ENCODE assay signal across 25 cellular contexts in the genomic region with DNA sequence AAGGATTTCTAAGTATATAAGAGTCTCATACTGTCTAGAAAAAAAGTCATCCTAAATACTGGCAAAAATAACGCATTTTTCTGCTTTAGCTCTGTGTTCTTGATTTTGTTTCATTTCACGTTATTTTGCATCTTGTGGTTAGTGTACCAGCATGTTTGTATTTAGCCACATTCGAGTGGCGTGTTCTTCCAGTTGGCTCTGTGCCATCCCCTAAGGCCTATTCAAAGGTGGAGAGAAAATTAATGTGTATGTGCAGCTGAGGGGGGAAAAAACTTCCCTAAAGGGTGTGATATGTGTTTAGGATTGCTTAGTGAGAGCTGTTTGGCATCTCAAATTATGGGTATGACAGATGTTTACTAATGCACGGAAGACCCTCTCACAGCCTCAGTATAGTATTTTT.
DNase-seq lines count a peak whose midpoint lies in the region; ATAC-seq and TF ChIP-seq lines count a peak whose summit lies in the region.
"Had no signal": no experiment of that assay in that cellular context is flagged by ENCODE, and none has a peak within 500 bp of the region (broad histone marks: within the 10 kb centered on the region; RNA-seq: fewer than 3 reads in every experiment).

No MANE protein-coding gene starts in this region.

- DNase-seq in NCI-H2196 (lab: John Stamatoyannopoulos, UW; ENCODE audit: unreplicated experiment): peak; percentile 33
- no peak for DNase-seq in NCI-H2196 treated with DMSO at 0.1 percent for 48 hours (lab: John Stamatoyannopoulos, UW; ENCODE audit: unreplicated experiment)
- DNase-seq in NCI-H1105 (lab: John Stamatoyannopoulos, UW): peak; percentile 74
- DNase-seq in RWPE1 (ENCODE audit: low spot score): peak; percentile 13
- no peak for DNase-seq in nephron progenitor cell
- no peak for DNase-seq in cortex of kidney (lab: John Stamatoyannopoulos, UW)
- DNase-seq in stimulated activated CD4-positive, alpha-beta T cell treated with anti-CD3 and anti-CD28 coated beads, Interleukin-4, amount 100 ng/mL, for 1 hour: no peak
- DNase-seq: activated CD4-positive, alpha-beta T cell treated with anti-CD3 and anti-CD28 coated beads, Interleukin-2, amount 50 U/mL, for 1 hour; activated naive CD4-positive, alpha-beta T cell; aorta; CD4-positive, CD25-positive, alpha-beta regulatory T cell; cerebellar nuclear complex; effector CD4-positive, alpha-beta T cell; islet precursor cell; lower lobe of right lung; MV-4-11; NCI-H524; Right ventricle myocardium superior; stimulated activated CD4-positive, alpha-beta T cell treated with anti-CD3 and anti-CD28 coated beads, Interleukin-2, amount 100 ng/mL, for 48 hours; stimulated activated naive CD8-positive, alpha-beta T cell treated with anti-CD3 and anti-CD28 coated beads, Interleukin-15, Interleukin-2, amounts not matched to agents 100 U/mL and 50 U/mL, for 24 hours; thyroid gland had no signal

- H3K9me3 Mint-ChIP-seq in nephron progenitor cell: no peaks in the 10 kb centered on the region
- H3K9me3 Mint-ChIP-seq: CD4-positive, CD25-positive, alpha-beta regulatory T cell; GM23338 had no signal

- no peaks in the 10 kb centered on the region for H3K27me3 Mint-ChIP-seq in nephron progenitor cell (ENCODE audit: low read depth, poor library complexity)
- H3K27me3 Mint-ChIP-seq: CD4-positive, CD25-positive, alpha-beta regulatory T cell had no signal

- H3K36me3 Mint-ChIP-seq in nephron progenitor cell (ENCODE audit: low read depth): peaks cover 64% of the 10 kb centered on the region

- TF ChIP-seq CTCF in RWPE1 (conservative IDR thresholded peaks at IDR 0.05; ENCODE audit: low read depth): no peak
- TF ChIP-seq CTCF in nephron progenitor cell (IDR thresholded peaks at IDR 0.05): no peak

- CTCF ChIA-PET in RWPE1 (lab: Yijun Ruan, JAX): no interaction called here

- POLR2A ChIA-PET in RWPE1 (lab: Yijun Ruan, JAX; ENCODE audit: low non-redundant PET): no interaction called here

- H3K4me1 Mint-ChIP-seq in nephron progenitor cell: no peaks in the 10 kb centered on the region
- H3K4me1 Mint-ChIP-seq: GM23338 had no signal

- no peak overlapping the region for H3K27ac ChIP-seq in RWPE1
- H3K27ac ChIP-seq: esophagus muscularis mucosa, gastroesophageal sphincter, lower lobe of right lung, thyroid gland had no signal

- ATAC-seq in GM21360 (IDR thresholded peaks at IDR 0.05; ENCODE audit: unreplicated experiment): no peak
- ATAC-seq: gastroesophageal sphincter; GM23338; lower lobe of right lung; stimulated activated naive CD8-positive, alpha-beta T cell treated with anti-CD3 and anti-CD28 coated beads, Interleukin-15, Interleukin-2, amounts not matched to agents 100 U/mL and 50 U/mL, for 24 hours had no signal

- H3K27ac Mint-ChIP-seq in nephron progenitor cell: peak overlapping the region; percentile 34
- H3K27ac Mint-ChIP-seq: GM23338 had no signal

- no peak overlapping the region for H3K4me3 Mint-ChIP-seq in nephron progenitor cell
- H3K4me3 Mint-ChIP-seq: CD4-positive, CD25-positive, alpha-beta regulatory T cell; GM23338 had no signal

Comparison
In these comparisons a context has a peak if more than half of its experiments do, and no peak if none do; other contexts are left out.
1. DNase-seq: peak in NCI-H2196 (single experiment), NCI-H1105 (single experiment) and RWPE1 (single experiment); none in NCI-H2196 treated with DMSO at 0.1 percent for 48 hours (single experiment), nephron progenitor cell (single experiment), cortex of kidney (single experiment) and stimulated activated CD4-positive, alpha-beta T cell treated with anti-CD3 and anti-CD28 coated beads, Interleukin-4, amount 100 ng/mL, for 1 hour (single experiment).